In the genomic region with DNA sequence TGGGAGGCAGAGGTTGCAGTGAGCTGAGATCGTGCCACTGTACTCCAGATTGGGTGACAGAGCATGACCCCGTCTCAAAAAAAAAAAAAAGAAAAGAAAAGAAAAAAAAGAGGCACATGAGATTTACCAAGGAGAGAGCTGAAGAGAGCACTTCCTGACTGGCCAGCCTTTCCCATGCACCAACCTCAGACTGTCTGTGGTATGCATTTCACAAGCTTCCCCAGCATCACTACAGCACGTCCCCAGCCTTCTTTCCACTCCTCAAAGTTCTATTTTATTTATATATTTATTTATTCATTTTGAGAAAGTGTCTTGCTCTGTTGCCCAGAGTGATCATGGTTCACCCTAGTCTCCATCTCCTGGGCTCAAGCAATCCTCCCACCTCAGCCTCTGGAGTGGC, we compare ENCODE assay signal across 21 cellular contexts. TPM values are rescaled to one million over a fixed set of nuclear protein-coding genes. Genes with fewer than 3 reads are reported as not detected.
A peak's percentile ranks its signal among the peaks of the same experiment; 100 is the strongest.
DNase-seq lines count a peak whose midpoint lies in the region; ATAC-seq and TF ChIP-seq lines count a peak whose summit lies in the region.
"Had no signal": no experiment of that assay in that cellular context is flagged by ENCODE, and none has a peak within 500 bp of the region (broad histone marks: within the 10 kb centered on the region; RNA-seq: fewer than 3 reads in every experiment).

No MANE protein-coding gene starts in this region.

- no peak for ATAC-seq in GM19328 (IDR thresholded peaks at IDR 0.05; ENCODE audit: unreplicated experiment)
- ATAC-seq: CD8-positive, alpha-beta T cell; GM12878; Panc1; T-helper 17 cell had no signal

- no peak for TF ChIP-seq POLR2A in spleen (IDR thresholded peaks at IDR 0.05)

- no peak overlapping the region for H3K27ac ChIP-seq in spleen

- TF ChIP-seq CTCF in cardiac fibroblast (IDR thresholded peaks at IDR 0.05; ENCODE audit: low read depth, low read length) (no peak), spleen (IDR thresholded peaks at IDR 0.05 in 8 of 11, conservative IDR thresholded peaks at IDR 0.05 in 3 of 11) (no peak)

- H3K27me3 ChIP-seq in spleen (replicated peaks in 1 of 7), result peaks cover 0 to 38% (median 0%) of the 10 kb centered on the region in 7 donors

- intact Hi-C loops in spleen (cut with DNase I; ENCODE audit: low total_unique reads), result no loop called here

- WGBS in spleen, 5 donors, result 49 to 79% (median 56%) methylated on average over 3 of the region's 3 CpGs

- no peaks in the 10 kb centered on the region for H3K4me1 ChIP-seq in spleen

- no peaks in the 10 kb centered on the region for H3K9me3 ChIP-seq in spleen
- H3K9me3 ChIP-seq: SK-N-SH had no signal

- DNase-seq in GM03348 (ENCODE audit: low spot score) (peak; percentile 39), NOMO-1 (lab: John Stamatoyannopoulos, UW; ENCODE audit: unreplicated experiment in 2 of 2) (peak; percentile 40 to 66), cardiac fibroblast (ENCODE audit: low read depth in 2 of 2) (peak; percentile 26 to 47), spleen (peak; percentile 3), activated gamma-delta T cell (lab: John Stamatoyannopoulos, UW) (no peak)
- DNase-seq in activated naive CD4-positive, alpha-beta T cell (lab: John Stamatoyannopoulos, UW), result no peak
- DNase-seq: CD8-positive, alpha-beta T cell; DMS79 treated with DMSO at 0.1 percent for 48 hours; H7; Karpas-422; MM.1S; NCI-H1436; NCI-H2029; NCI-H2171; NCI-H446 treated with DMSO at 0.1 percent for 48 hours; NCI-H82; SK-N-SH; T-helper 17 cell had no signal

- H3K4me3 ChIP-seq in cardiac fibroblast (replicated peaks in 1 of 2; ENCODE audit: low read depth in 2 of 2, low read length in 2 of 2) (no peak overlapping the region), spleen (no peak overlapping the region)
- H3K4me3 ChIP-seq: GM12878 had no signal

- no peaks in the 10 kb centered on the region for H3K36me3 ChIP-seq in spleen

RNA-seq across cellular contexts. Expression of gene FUBP3, which starts 13.6 kb away (rescaled TPM):
- 10 to 100 TPM; 26.9 to 46.1 (median 39.8) TPM for total RNA-seq in spleen
- polyA plus RNA-seq in spleen, result 10 to 100 TPM; 14.7 to 21.0 (median 19.4) TPM

Comparison
In these comparisons a context has a peak if more than half of its experiments do, and no peak if none do; other contexts are left out.
1. DNase-seq: peak in GM03348 (single experiment), NOMO-1 (2 of 2), cardiac fibroblast (2 of 2) and spleen (single experiment); none in activated gamma-delta T cell (single experiment) and activated naive CD4-positive, alpha-beta T cell (0 of 4).